ENCODE assay signal across 13 cellular contexts in the genomic region with DNA sequence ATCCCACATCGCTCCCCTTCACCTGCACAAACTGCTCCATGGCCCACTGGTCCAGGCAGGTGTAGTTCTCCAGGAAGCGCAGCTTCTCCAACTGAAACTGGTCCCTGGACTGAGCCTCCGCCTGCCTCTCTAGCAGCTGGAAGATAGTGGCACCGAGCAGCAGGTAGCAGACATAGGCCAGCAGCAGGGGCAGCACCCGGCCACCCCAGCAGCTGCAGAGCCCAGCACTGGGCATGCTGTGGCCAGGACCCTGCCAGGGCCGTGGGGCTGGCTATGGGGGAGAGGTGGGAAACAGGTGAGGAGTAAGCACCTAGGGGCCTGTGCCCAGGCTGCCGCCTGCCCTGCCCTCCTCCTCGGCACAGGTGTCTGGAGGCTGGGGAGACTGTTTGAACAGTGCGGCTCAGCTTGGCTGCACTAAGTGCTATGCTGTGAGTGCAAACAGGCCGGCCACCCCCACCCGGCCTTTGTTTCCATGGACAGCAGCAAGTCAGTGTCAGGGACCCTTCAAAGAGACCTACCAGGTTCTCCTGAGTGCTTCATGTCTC. TPM values are rescaled to one million over a fixed set of nuclear protein-coding genes. Genes with fewer than 3 reads are reported as not detected.
DNase-seq lines count a peak whose midpoint lies in the region.
"Had no signal": no experiment of that assay in that cellular context is flagged by ENCODE, and none has a peak within 500 bp of the region (broad histone marks: within the 10 kb centered on the region; RNA-seq: fewer than 3 reads in every experiment).

A gene (minus strand): TSS at position 397 of the 545 bp plus-strand sequence. CDS start 162 bp downstream, at position 235.

- no peak within 1 kb of the TSS for H2BK5ac ChIP-seq in mesenchymal stem cell (ENCODE audit: low read depth, low read length, poor library complexity, severe bottlenecking)

- no peak within 1 kb of the TSS for H2AFZ ChIP-seq in mesenchymal stem cell (ENCODE audit: low read depth, low read length)

- H3K27ac ChIP-seq in BLaER1, result no peak within 1 kb of the TSS
- H3K27ac ChIP-seq in mesenchymal stem cell (ENCODE audit: low read length, poor library complexity, severe bottlenecking), result no peak within 1 kb of the TSS

- no peaks in the 10 kb centered on the region for H4K20me1 ChIP-seq in BLaER1

- H3K18ac ChIP-seq in mesenchymal stem cell (ENCODE audit: low read depth in 1 of 2, low read length in 2 of 2), result no peak within 1 kb of the TSS

- H3K4me2 ChIP-seq in BLaER1, result peak within 1 kb of the TSS; percentile 76
- H3K4me2 ChIP-seq in mesenchymal stem cell (ENCODE audit: low read length, poor library complexity, severe bottlenecking), result no peak within 1 kb of the TSS

- H2AK5ac ChIP-seq in mesenchymal stem cell (ENCODE audit: low read length, severe bottlenecking), result no peak within 1 kb of the TSS

- no peak within 1 kb of the TSS for H3K14ac ChIP-seq in mesenchymal stem cell (ENCODE audit: low read length in 2 of 2)

- H3K4ac ChIP-seq in mesenchymal stem cell (ENCODE audit: low read depth in 1 of 2, low read length in 2 of 2), result no peak within 1 kb of the TSS

- no peaks in the 10 kb centered on the region for H3K9me3 ChIP-seq in BLaER1
- no peaks in the 10 kb centered on the region for H3K9me3 ChIP-seq in mesenchymal stem cell (ENCODE audit: control insufficient read depth, low read length)

- H2BK12ac ChIP-seq in mesenchymal stem cell (ENCODE audit: low read length in 2 of 2), result no peak within 1 kb of the TSS

- no peaks in the 10 kb centered on the region for H3K79me1 ChIP-seq in mesenchymal stem cell (replicated peaks; ENCODE audit: low read length, poor library complexity, severe bottlenecking)

- WGBS in mesenchymal stem cell, result 81% methylated on average over 11 of the region's 11 CpGs

- H3K4me1 ChIP-seq in BLaER1 (peaks cover 37% of the 10 kb centered on the region), mesenchymal stem cell (ENCODE audit: control insufficient read depth, insufficient read depth, low read depth, low read length) (no peaks in the 10 kb centered on the region)

- H3K9ac ChIP-seq in BLaER1 (no peak within 1 kb of the TSS), mesenchymal stem cell (ENCODE audit: low read length) (no peak within 1 kb of the TSS)

- no peak within 1 kb of the TSS for H2BK15ac ChIP-seq in mesenchymal stem cell (ENCODE audit: low read depth, poor library complexity, severe bottlenecking)

- H3K4me3 ChIP-seq in BLaER1 (no peak within 1 kb of the TSS), mesenchymal stem cell (ENCODE audit: insufficient read depth in 1 of 2, low read depth in 1 of 2, low read length in 2 of 2) (no peak within 1 kb of the TSS)

- no peak within 1 kb of the TSS for H2BK120ac ChIP-seq in mesenchymal stem cell (ENCODE audit: low read depth, low read length)

- H3K27me3 ChIP-seq in BLaER1, result no peaks in the 10 kb centered on the region
- H3K27me3 ChIP-seq in mesenchymal stem cell (ENCODE audit: control insufficient read depth in 1 of 2, insufficient read depth in 1 of 2, low read length in 2 of 2), result peaks cover 35 to 81% of the 10 kb centered on the region in 2 experiments

- peak within 1 kb of the TSS; percentile 11 for H4K91ac ChIP-seq in mesenchymal stem cell (ENCODE audit: low read length)

- H3K23ac ChIP-seq in mesenchymal stem cell (ENCODE audit: low read length in 2 of 2), result no peak within 1 kb of the TSS

- peak; percentile 33 for DNase-seq in NCI-H1092 (lab: John Stamatoyannopoulos, UW)
- peak; percentile 59 for DNase-seq in NCI-H69 (lab: John Stamatoyannopoulos, UW)
- DNase-seq in mesenchymal stem cell, result no peak
- no peak for DNase-seq in hypothalamus (lab: John Stamatoyannopoulos, UW)
- DNase-seq in NCI-H187 (lab: John Stamatoyannopoulos, UW), result no peak
- DNase-seq in NCI-H82 (lab: John Stamatoyannopoulos, UW), result no peak
- DNase-seq: CD4-positive, alpha-beta memory T cell; KG1; NCI-H1105; NCI-H2171; NCI-H524; SHP77 had no signal

- no peak within 1 kb of the TSS for H4K8ac ChIP-seq in mesenchymal stem cell (ENCODE audit: low read length)

- H3K36me3 ChIP-seq in BLaER1, result no peaks in the 10 kb centered on the region
- no peaks in the 10 kb centered on the region for H3K36me3 ChIP-seq in mesenchymal stem cell (ENCODE audit: control insufficient read depth in 1 of 2, insufficient read depth in 2 of 2, low read depth in 1 of 2, low read length in 2 of 2)

RNA-seq across cellular contexts. Expression of the gene that starts here (rescaled TPM):
- not detected for polyA plus RNA-seq in mesenchymal stem cell (2013, experiment 1 of 2)
- polyA plus RNA-seq in mesenchymal stem cell (2013, experiment 2 of 2), result not detected
- polyA plus RNA-seq: CD4-positive, alpha-beta memory T cell had no signal

Comparison
In these comparisons a context has a peak if more than half of its experiments do, and no peak if none do; other contexts are left out.
1. DNase-seq: peak in NCI-H1092 (single experiment) and NCI-H69 (single experiment); none in mesenchymal stem cell (single experiment), hypothalamus (0 of 51), NCI-H187 (0 of 2) and NCI-H82 (single experiment).